Comparison of ENCODE assay signal across 7 cellular contexts in the genomic region with DNA sequence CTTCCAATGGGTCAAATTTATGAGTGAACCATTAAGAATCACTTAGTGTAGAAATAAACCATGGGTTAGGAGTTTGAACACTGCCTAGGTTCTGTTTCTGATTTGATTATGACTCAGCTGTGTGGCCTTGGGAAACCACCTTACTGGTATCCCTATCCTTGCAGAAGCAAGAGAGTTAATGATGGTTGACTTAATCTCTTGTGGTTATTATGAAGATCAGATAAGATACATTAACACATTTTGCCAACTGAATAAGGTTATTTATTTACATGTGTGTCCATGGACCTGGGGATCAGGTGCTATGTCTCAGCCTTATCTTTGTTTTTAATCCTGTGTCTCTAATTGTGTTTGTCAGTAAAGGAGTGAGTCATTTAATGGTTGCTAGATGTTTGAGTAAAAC. TPM values are rescaled to one million over a fixed set of nuclear protein-coding genes. Genes with fewer than 3 reads are reported as not detected.
A peak's percentile ranks its signal among the peaks of the same experiment; 100 is the strongest.
DNase-seq lines count a peak whose midpoint lies in the region; ATAC-seq and TF ChIP-seq lines count a peak whose summit lies in the region.

No MANE protein-coding gene starts in this region.

- TF ChIP-seq CTCF in HCT116 (IDR thresholded peaks at IDR 0.05 in 2 of 3, conservative IDR thresholded peaks at IDR 0.05 in 1 of 3; ENCODE audit: borderline replicate concordance in 1 of 3, insufficient read depth in 1 of 3, low read depth in 2 of 3, low read length in 2 of 3): no peak
- TF ChIP-seq CTCF in epithelial cell of proximal tubule (conservative IDR thresholded peaks at IDR 0.05; ENCODE audit: low read depth, low read length): no peak
- TF ChIP-seq CTCF in CD14-positive monocyte (IDR thresholded peaks at IDR 0.05): no peak

- no peaks in the 10 kb centered on the region for H3K27me3 ChIP-seq in HCT116 (ENCODE audit: insufficient read depth, low read length)

- H3K27ac Mint-ChIP-seq in CD14-positive monocyte: peak overlapping the region in 2 of 7 donors; percentile 10 to 43

- no peak overlapping the region for H3K4me3 Mint-ChIP-seq in CD14-positive monocyte

- H3K9me3 Mint-ChIP-seq in CD14-positive monocyte: no peaks in the 10 kb centered on the region

- H3K27me3 Mint-ChIP-seq in CD14-positive monocyte (ENCODE audit: low read depth in 3 of 3): no peaks in the 10 kb centered on the region

- no peak overlapping the region for H2AFZ ChIP-seq in HCT116 (ENCODE audit: low read depth, low read length, poor library complexity, severe bottlenecking)

- intact Hi-C loops in HCT116 (cut with micrococcal nuclease) (no loop called here), CD14-positive monocyte (cut with micrococcal nuclease) (no loop called here)

- peaks cover 35 to 45% of the 10 kb centered on the region in 2 donors for H3K36me3 Mint-ChIP-seq in CD14-positive monocyte

- H4K20me1 ChIP-seq in HCT116 (ENCODE audit: insufficient read depth): no peaks in the 10 kb centered on the region

- TF ChIP-seq POLR2A in HCT116 (IDR thresholded peaks at IDR 0.05; ENCODE audit: borderline replicate concordance, extremely low read depth, insufficient read depth, insufficient read length): no peak

- POLR2A ChIA-PET in HCT116 (lab: Charles Lee): no interaction called here

- DNase-seq in HCT116 (ENCODE audit: low read depth, low spot score) (no peak), NCI-H2196 treated with DMSO at 0.1 percent for 48 hours (lab: John Stamatoyannopoulos, UW; ENCODE audit: unreplicated experiment) (peak; percentile 36), epithelial cell of proximal tubule (ENCODE audit: low read depth) (peak; percentile 96), amniotic stem cell (lab: John Stamatoyannopoulos, UW) (no peak), activated gamma-delta T cell treated with Interleukin-2 at 50 U/mL for 16 hours (no peak), CD14-positive monocyte (ENCODE audit: low spot score) (no peak)

- no peak for TF ChIP-seq RAD21 in HCT116 (IDR thresholded peaks at IDR 0.05; ENCODE audit: low read depth)

- no peaks in the 10 kb centered on the region for H3K4me1 Mint-ChIP-seq in CD14-positive monocyte

- no TSS peak for BruUV-seq in HCT116 (replicated peaks; lab: Mats Ljungman, UMichigan)

- H3K79me2 ChIP-seq in HCT116 (ENCODE audit: insufficient read depth, low read length): no peaks in the 10 kb centered on the region

- H3K36me3 ChIP-seq in HCT116 (ENCODE audit: control insufficient read depth in 1 of 2, insufficient read depth in 2 of 2, low read length in 2 of 2): no peaks in the 10 kb centered on the region

- CTCF ChIA-PET in HCT116 (lab: Charles Lee): no interaction called here

- H3K27ac ChIP-seq in HCT116 (ENCODE audit: low read depth, low read length): no peak overlapping the region

- H3K9me2 ChIP-seq in HCT116 (ENCODE audit: insufficient read depth): no peaks in the 10 kb centered on the region

- peak overlapping the region; percentile 20; the same call in 1 of the 2 replicates for H3K4me2 ChIP-seq in HCT116 (ENCODE audit: low read length)

- peaks cover 0 to 5% of the 10 kb centered on the region in 2 experiments; a peak in 2 of 4 replicates for H3K4me1 ChIP-seq in HCT116 (ENCODE audit: control insufficient read depth in 1 of 2, insufficient read depth in 2 of 2, low read length in 2 of 2)

- ATAC-seq in GM18511 (IDR thresholded peaks at IDR 0.05; ENCODE audit: unreplicated experiment): peak; percentile 96
- no peak for ATAC-seq in HCT116

- no peaks in the 10 kb centered on the region for H3K9me3 ChIP-seq in HCT116 (ENCODE audit: control insufficient read depth in 1 of 2, insufficient read depth in 1 of 2, low read depth in 1 of 2, low read length in 2 of 2)

- H3K4me3 ChIP-seq in HCT116 (replicated peaks in 1 of 2; ENCODE audit: low read depth in 1 of 2, low read length in 2 of 2) (no peak overlapping the region), epithelial cell of proximal tubule (ENCODE audit: low read depth, low read length) (no peak overlapping the region)

- RAD21 ChIA-PET in HCT116 (lab: Charles Lee; ENCODE audit: low non-redundant PET in 1 of 2, low total read pairs in 2 of 2, uncharacterized antibody in 2 of 2, unreplicated experiment in 2 of 2): no interaction called here

- no peak overlapping the region for H3K9ac ChIP-seq in HCT116 (ENCODE audit: low read length)

TF ChIP-seq in HCT116, 20 proteins besides CTCF, POLR2A, EP300 and RAD21:
- TF ChIP-seq, protein P1, sequence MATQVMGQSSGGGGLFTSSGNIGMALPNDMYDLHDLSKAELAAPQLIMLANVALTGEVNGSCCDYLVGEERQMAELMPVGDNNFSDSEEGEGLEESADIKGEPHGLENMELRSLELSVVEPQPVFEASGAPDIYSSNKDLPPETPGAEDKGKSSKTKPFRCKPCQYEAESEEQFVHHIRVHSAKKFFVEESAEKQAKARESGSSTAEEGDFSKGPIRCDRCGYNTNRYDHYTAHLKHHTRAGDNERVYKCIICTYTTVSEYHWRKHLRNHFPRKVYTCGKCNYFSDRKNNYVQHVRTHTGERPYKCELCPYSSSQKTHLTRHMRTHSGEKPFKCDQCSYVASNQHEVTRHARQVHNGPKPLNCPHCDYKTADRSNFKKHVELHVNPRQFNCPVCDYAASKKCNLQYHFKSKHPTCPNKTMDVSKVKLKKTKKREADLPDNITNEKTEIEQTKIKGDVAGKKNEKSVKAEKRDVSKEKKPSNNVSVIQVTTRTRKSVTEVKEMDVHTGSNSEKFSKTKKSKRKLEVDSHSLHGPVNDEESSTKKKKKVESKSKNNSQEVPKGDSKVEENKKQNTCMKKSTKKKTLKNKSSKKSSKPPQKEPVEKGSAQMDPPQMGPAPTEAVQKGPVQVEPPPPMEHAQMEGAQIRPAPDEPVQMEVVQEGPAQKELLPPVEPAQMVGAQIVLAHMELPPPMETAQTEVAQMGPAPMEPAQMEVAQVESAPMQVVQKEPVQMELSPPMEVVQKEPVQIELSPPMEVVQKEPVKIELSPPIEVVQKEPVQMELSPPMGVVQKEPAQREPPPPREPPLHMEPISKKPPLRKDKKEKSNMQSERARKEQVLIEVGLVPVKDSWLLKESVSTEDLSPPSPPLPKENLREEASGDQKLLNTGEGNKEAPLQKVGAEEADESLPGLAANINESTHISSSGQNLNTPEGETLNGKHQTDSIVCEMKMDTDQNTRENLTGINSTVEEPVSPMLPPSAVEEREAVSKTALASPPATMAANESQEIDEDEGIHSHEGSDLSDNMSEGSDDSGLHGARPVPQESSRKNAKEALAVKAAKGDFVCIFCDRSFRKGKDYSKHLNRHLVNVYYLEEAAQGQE (IDR thresholded peaks at IDR 0.05; ENCODE audit: low read depth): no peak
- TF ChIP-seq ZBTB33 (IDR thresholded peaks at IDR 0.05; ENCODE audit: extremely low read depth, insufficient replicate concordance, low read length) (no peak), MAX (IDR thresholded peaks at IDR 0.05) (no peak), TCF7L2 (IDR thresholded peaks at IDR 0.05; ENCODE audit: borderline replicate concordance, extremely low read depth, insufficient read depth, insufficient read length) (no peak), POLR2AphosphoS5 (IDR thresholded peaks at IDR 0.05; ENCODE audit: low read depth, low read length) (no peak), ATF3 (IDR thresholded peaks at IDR 0.05) (no peak), EZH2phosphoT487 (IDR thresholded peaks at IDR 0.05; ENCODE audit: borderline replicate concordance) (no peak), YY1 (IDR thresholded peaks at IDR 0.05; ENCODE audit: extremely low read depth, insufficient replicate concordance, low read depth, low read length) (no peak)

RNA-seq across cellular contexts. Expression of gene KCNJ13, which starts 5.4 kb away (rescaled TPM):
- total RNA-seq in HCT116 (2021; ENCODE audit: unreplicated experiment) (not detected), epithelial cell of proximal tubule (not detected in 2 replicates)
- 0.16 TPM in 1 of 2 replicates, not detected in the other for polyA plus RNA-seq in HCT116 (2012)
- not detected for polyA plus RNA-seq in CD14-positive monocyte

Comparison
In these comparisons a context has a peak if more than half of its experiments do, and no peak if none do; other contexts are left out.
1. DNase-seq: peak in NCI-H2196 treated with DMSO at 0.1 percent for 48 hours (single experiment) and epithelial cell of proximal tubule (single experiment); none in HCT116 (single experiment), amniotic stem cell (single experiment), activated gamma-delta T cell treated with Interleukin-2 at 50 U/mL for 16 hours (single experiment) and CD14-positive monocyte (single experiment).